Comparison of ENCODE assay signal across 31 cellular contexts in the genomic region with DNA sequence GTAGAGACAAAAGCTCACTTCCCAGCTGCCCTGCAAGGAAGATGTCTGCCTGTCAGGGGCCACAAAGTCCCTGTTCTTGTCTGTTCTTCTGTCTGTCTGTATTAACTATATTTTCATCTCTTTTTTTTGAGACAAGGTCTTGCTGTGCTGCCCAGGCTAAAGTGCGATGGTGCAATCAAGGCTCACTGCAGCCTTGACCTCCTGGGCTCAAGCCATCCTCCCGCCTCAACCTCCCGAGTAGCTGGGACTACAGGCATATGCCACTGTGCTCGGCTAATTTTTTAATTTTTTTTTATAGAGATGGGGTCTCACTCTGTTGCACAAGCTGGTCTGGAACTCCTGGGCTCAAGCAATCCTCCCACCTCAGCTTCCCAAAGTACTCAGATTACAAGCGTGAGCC. TPM values are rescaled to one million over a fixed set of nuclear protein-coding genes. Genes with fewer than 3 reads are reported as not detected.
"Had no signal": no experiment of that assay in that cellular context is flagged by ENCODE, and none has a peak within 500 bp of the region (broad histone marks: within the 10 kb centered on the region; RNA-seq: fewer than 3 reads in every experiment).

No MANE protein-coding gene starts in this region.

- H3K27me3 ChIP-seq: MG63 had no signal

- H3K27ac ChIP-seq: PC-9, RWPE1, SJCRH30, SK-N-MC had no signal

- H3K9me3 ChIP-seq: MG63, SJCRH30 had no signal

- H3K4me3 ChIP-seq: MG63, PC-9, SJCRH30, SK-N-MC had no signal

- H3K4me1 ChIP-seq: SJCRH30 had no signal

- H3K4me2 ChIP-seq: PC-9 had no signal

- ATAC-seq: Panc1, Right ventricle myocardium inferior, SK-N-SH treated with all-trans-retinoic acid at 6 μM for 48 hours had no signal

- DNase-seq: Kasumi-1, KG1, MG63, NCI-H1048, NCI-H1092 treated with DMSO at 0.1 percent for 48 hours, NCI-H1105 treated with DMSO at 0.1 percent for 48 hours, NCI-H1417, NCI-H1436, NCI-H1694 treated with DMSO at 0.1 percent for 48 hours, NCI-H187 treated with DMSO at 0.1 percent for 48 hours, NCI-H2029, NCI-H2081, NCI-H2171 treated with DMSO at 0.1 percent for 48 hours, NCI-H226, NCI-H446 treated with DMSO at 0.1 percent for 48 hours, NCI-H510A, NCI-H524, NCI-H69, NCI-H748 treated with DMSO at 0.1 percent for 48 hours, NCI-H82, PC-9, SHP77, SIG-M5, SJCRH30 had no signal

- H3K36me3 ChIP-seq: MG63, SJCRH30 had no signal

- H2AFZ ChIP-seq: PC-9 had no signal

RNA-seq across cellular contexts. Expression of gene KLHDC7A, which starts 5.5 kb away (rescaled TPM):
- total RNA-seq: Right ventricle myocardium inferior, RPMI7951, SJCRH30, SK-MEL-5 had no signal
